ENCODE assay signal across 24 cellular contexts in genomic region chr2:56314809-56315208, GRCh38.
A peak's percentile ranks its signal among the peaks of the same experiment; 100 is the strongest.
DNase-seq lines count a peak whose midpoint lies in the region; ATAC-seq and TF ChIP-seq lines count a peak whose summit lies in the region.
"Had no signal": no experiment of that assay in that cellular context is flagged by ENCODE, and none has a peak within 500 bp of the region (broad histone marks: within the 10 kb centered on the region; RNA-seq: fewer than 3 reads in every experiment).

No MANE protein-coding gene starts in this region.

- no peak for TF ChIP-seq EP300 in gastroesophageal sphincter (IDR thresholded peaks at IDR 0.05)
- TF ChIP-seq EP300 in suprapubic skin (IDR thresholded peaks at IDR 0.05) = no peak

- H3K9me3 ChIP-seq in gastroesophageal sphincter = no peaks in the 10 kb centered on the region
- no peaks in the 10 kb centered on the region for H3K9me3 ChIP-seq in gastrocnemius medialis
- H3K9me3 ChIP-seq in suprapubic skin = no peaks in the 10 kb centered on the region

- no TSS peak for BruUV-seq in MCF 10A (replicated peaks; lab: Mats Ljungman, UMichigan)

- no peaks in the 10 kb centered on the region for H3K36me3 Mint-ChIP-seq in MCF 10A (ENCODE audit: insufficient read depth, unreplicated experiment)
- no peaks in the 10 kb centered on the region for H3K36me3 Mint-ChIP-seq in activated CD8-positive, alpha-beta memory T cell treated with anti-CD3 and anti-CD28 coated beads, Interleukin-2, amount 10 ng/mL, durations not matched to agents 7 days and 5 days
- H3K36me3 Mint-ChIP-seq: activated naive CD4-positive, alpha-beta T cell treated with anti-CD3 and anti-CD28 coated beads, Interleukin-2, amount 50 U/mL, for 72 hours; IgD-negative memory B cell; immature natural killer cell; mesothelial cell of epicardium; type B pancreatic cell had no signal

- WGBS in gastroesophageal sphincter (ENCODE audit: low coverage in 1 of 2), 2 donors = 52 to 54% methylated on average over 1 to 2 of the region's 2 CpGs
- WGBS in suprapubic skin = 46% methylated on average over 2 of the region's 2 CpGs

- no peaks in the 10 kb centered on the region for H3K4me1 Mint-ChIP-seq in MCF 10A (ENCODE audit: insufficient read depth, unreplicated experiment)
- H3K4me1 Mint-ChIP-seq in activated CD8-positive, alpha-beta memory T cell treated with anti-CD3 and anti-CD28 coated beads, Interleukin-2, amount 10 ng/mL, durations not matched to agents 7 days and 5 days = no peaks in the 10 kb centered on the region
- H3K4me1 Mint-ChIP-seq: IgD-negative memory B cell, immature natural killer cell had no signal

- H3K9me3 Mint-ChIP-seq in MCF 10A (ENCODE audit: unreplicated experiment) = no peaks in the 10 kb centered on the region
- peaks cover 4% of the 10 kb centered on the region for H3K9me3 Mint-ChIP-seq in activated CD8-positive, alpha-beta memory T cell treated with anti-CD3 and anti-CD28 coated beads, Interleukin-2, amount 10 ng/mL, durations not matched to agents 7 days and 5 days (ENCODE audit: low read depth)
- H3K9me3 Mint-ChIP-seq: activated T-helper 1 cell treated with anti-CD3 and anti-CD28 coated beads, Interleukin-12 subunit alpha, Interleukin-12 subunit beta, Interleukin-2, Interleukin-4 antibody, amounts not matched to agents 30 ng/mL and 10 ng/mL and 1 ng/mL, durations not matched to agents 14 hours and 24 hours and 36 hours; mesothelial cell of epicardium; type B pancreatic cell had no signal

- H3K27me3 Mint-ChIP-seq in MCF 10A (ENCODE audit: insufficient read depth, unreplicated experiment) = no peaks in the 10 kb centered on the region
- no peaks in the 10 kb centered on the region for H3K27me3 Mint-ChIP-seq in activated CD8-positive, alpha-beta memory T cell treated with anti-CD3 and anti-CD28 coated beads, Interleukin-2, amount 10 ng/mL, durations not matched to agents 7 days and 5 days
- H3K27me3 Mint-ChIP-seq: CD4-positive, alpha-beta T cell; IgD-negative memory B cell; natural killer cell treated with Interleukin-12 subunit alpha and Interleukin-12 subunit beta and Interleukin-15 and Interleukin-18, amount 100 ng/mL, for 72 hours had no signal

- no peak overlapping the region for H3K27ac Mint-ChIP-seq in MCF 10A (ENCODE audit: low read depth, unreplicated experiment)
- no peak overlapping the region for H3K27ac Mint-ChIP-seq in activated CD8-positive, alpha-beta memory T cell treated with anti-CD3 and anti-CD28 coated beads, Interleukin-2, amount 10 ng/mL, durations not matched to agents 7 days and 5 days
- H3K27ac Mint-ChIP-seq: activated naive CD4-positive, alpha-beta T cell treated with anti-CD3 and anti-CD28 coated beads, Interleukin-2, amount 50 U/mL, for 72 hours; activated T-helper 1 cell treated with anti-CD3 and anti-CD28 coated beads, Interleukin-12 subunit alpha, Interleukin-12 subunit beta, Interleukin-2, Interleukin-4 antibody, amounts not matched to agents 30 ng/mL and 10 ng/mL and 1 ng/mL, durations not matched to agents 14 hours and 24 hours and 36 hours; CD4-positive, alpha-beta T cell; IgD-negative memory B cell; immature natural killer cell; mesothelial cell of epicardium; natural killer cell treated with Interleukin-12 subunit alpha and Interleukin-12 subunit beta and Interleukin-15 and Interleukin-18, amount 100 ng/mL, for 72 hours; type B pancreatic cell had no signal

- H3K36me3 ChIP-seq in gastroesophageal sphincter = no peaks in the 10 kb centered on the region
- no peaks in the 10 kb centered on the region for H3K36me3 ChIP-seq in gastrocnemius medialis
- no peaks in the 10 kb centered on the region for H3K36me3 ChIP-seq in suprapubic skin

- no peak overlapping the region for H3K27ac ChIP-seq in gastroesophageal sphincter
- peak overlapping the region in 2 of 4 donors; percentile 2 to 61 for H3K27ac ChIP-seq in gastrocnemius medialis
- H3K27ac ChIP-seq in suprapubic skin = no peak overlapping the region
- H3K27ac ChIP-seq: VCaP had no signal

- ATAC-seq in gastroesophageal sphincter (peak; percentile 28), gastrocnemius medialis (peak; percentile 18 to 65)
- no peak for ATAC-seq in activated CD8-positive, alpha-beta memory T cell treated with anti-CD3 and anti-CD28 coated beads, Interleukin-2, amount 10 ng/mL, durations not matched to agents 7 days and 5 days
- ATAC-seq: activated naive CD4-positive, alpha-beta T cell treated with anti-CD3 and anti-CD28 coated beads, Interleukin-2, amount 50 U/mL, for 72 hours; left lobe of liver; natural killer cell treated with Interleukin-12 subunit alpha and Interleukin-12 subunit beta and Interleukin-15 and Interleukin-18, amount 100 ng/mL, for 72 hours had no signal

- TF ChIP-seq POLR2A in gastroesophageal sphincter (IDR thresholded peaks at IDR 0.05) = no peak
- no peak for TF ChIP-seq POLR2A in gastrocnemius medialis (IDR thresholded peaks at IDR 0.05)
- no peak for TF ChIP-seq POLR2A in suprapubic skin (IDR thresholded peaks at IDR 0.05)

- POLR2A ChIA-PET in MCF 10A (lab: Yijun Ruan, JAX) = no interaction called here

- H3K4me3 ChIP-seq in gastroesophageal sphincter = no peak overlapping the region
- H3K4me3 ChIP-seq in gastrocnemius medialis = no peak overlapping the region
- no peak overlapping the region for H3K4me3 ChIP-seq in suprapubic skin

- TF ChIP-seq CTCF in gastroesophageal sphincter (IDR thresholded peaks at IDR 0.05) = no peak
- no peak for TF ChIP-seq CTCF in gastrocnemius medialis (IDR thresholded peaks at IDR 0.05 in 4 of 5, conservative IDR thresholded peaks at IDR 0.05 in 1 of 5)
- no peak for TF ChIP-seq CTCF in suprapubic skin (IDR thresholded peaks at IDR 0.05)
- no peak for TF ChIP-seq CTCF in MCF 10A (IDR thresholded peaks at IDR 0.05; ENCODE audit: unreplicated experiment)

- no peaks in the 10 kb centered on the region for H3K4me1 ChIP-seq in gastroesophageal sphincter
- peaks cover 0 to 26% of the 10 kb centered on the region in 2 donors for H3K4me1 ChIP-seq in gastrocnemius medialis
- no peaks in the 10 kb centered on the region for H3K4me1 ChIP-seq in suprapubic skin

- H3K27me3 ChIP-seq in gastroesophageal sphincter = no peaks in the 10 kb centered on the region
- no peaks in the 10 kb centered on the region for H3K27me3 ChIP-seq in gastrocnemius medialis
- H3K27me3 ChIP-seq in suprapubic skin = no peaks in the 10 kb centered on the region

- CTCF ChIA-PET in MCF 10A (lab: Yijun Ruan, JAX) = interaction anchor here (1.2 kb wide), 1 partner anchor 126 kb away, joined by 3 read pairs; no protein-coding TSS in a partner anchor
- CTCF ChIA-PET in activated CD8-positive, alpha-beta memory T cell treated with anti-CD3 and anti-CD28 coated beads, Interleukin-2, amount 10 ng/mL, durations not matched to agents 7 days and 5 days (lab: Charles Lee) = no interaction called here

- intact Hi-C loops in gastrocnemius medialis (cut with DNase I; ENCODE audit: low total_unique reads) = no loop called here
- intact Hi-C loops in MCF 10A (cut with micrococcal nuclease) = no loop called here

- H3K4me3 Mint-ChIP-seq in MCF 10A (ENCODE audit: unreplicated experiment) = no peak overlapping the region
- H3K4me3 Mint-ChIP-seq in activated CD8-positive, alpha-beta memory T cell treated with anti-CD3 and anti-CD28 coated beads, Interleukin-2, amount 10 ng/mL, durations not matched to agents 7 days and 5 days = no peak overlapping the region
- H3K4me3 Mint-ChIP-seq: activated T-helper 1 cell treated with anti-CD3 and anti-CD28 coated beads, Interleukin-12 subunit alpha, Interleukin-12 subunit beta, Interleukin-2, Interleukin-4 antibody, amounts not matched to agents 30 ng/mL and 10 ng/mL and 1 ng/mL, durations not matched to agents 14 hours and 24 hours and 36 hours; CD4-positive, alpha-beta T cell; IgD-negative memory B cell; immature natural killer cell; mesothelial cell of epicardium; natural killer cell treated with Interleukin-12 subunit alpha and Interleukin-12 subunit beta and Interleukin-15 and Interleukin-18, amount 100 ng/mL, for 72 hours; type B pancreatic cell had no signal

- in situ Hi-C loops in gastrocnemius medialis (cut with MboI; ENCODE audit: low sequenced_read_pairs in 4 of 4) = no loop called here

- peak; percentile 21 for DNase-seq in GM04504 (ENCODE audit: low read depth)
- peak; percentile 66 to 78 for DNase-seq in NCI-H446 (lab: John Stamatoyannopoulos, UW)
- DNase-seq in gastrocnemius medialis = no peak
- no peak for DNase-seq in suprapubic skin (ENCODE audit: low spot score in 2 of 2)
- DNase-seq in OCI-M1 (lab: John Stamatoyannopoulos, UW) = no peak
- DNase-seq in MCF 10A (ENCODE audit: unreplicated experiment) = no peak
- no peak for DNase-seq in activated CD8-positive, alpha-beta memory T cell treated with anti-CD3 and anti-CD28 coated beads, Interleukin-2, amount 10 ng/mL, durations not matched to agents 7 days and 5 days
- DNase-seq: CD4-positive, alpha-beta T cell; central memory CD4-positive, alpha-beta T cell; immature natural killer cell; NCI-H1105 treated with DMSO at 0.1 percent for 48 hours; NCI-H2107; NCI-H524 treated with DMSO at 0.1 percent for 48 hours; posterior cingulate gyrus; T-helper 2 cell had no signal

Comparison
In these comparisons a context has a peak if more than half of its experiments do, and no peak if none do; other contexts are left out.
1. DNase-seq: peak in GM04504 (single experiment) and NCI-H446 (2 of 2); none in gastrocnemius medialis (0 of 2), suprapubic skin (0 of 2), OCI-M1 (single experiment), MCF 10A (single experiment) and activated CD8-positive, alpha-beta memory T cell treated with anti-CD3 and anti-CD28 coated beads, Interleukin-2, amount 10 ng/mL, durations not matched to agents 7 days and 5 days (single experiment).